8 cellular contexts compared by ENCODE assay signal in genomic region chr14:73457050-73457934, GRCh38. TPM values are rescaled to one million over a fixed set of nuclear protein-coding genes. Genes with fewer than 3 reads are reported as not detected.
A peak's percentile ranks its signal among the peaks of the same experiment; 100 is the strongest.
DNase-seq lines count a peak whose midpoint lies in the region; ATAC-seq, FAIRE-seq and TF ChIP-seq lines count a peak whose summit lies in the region.

No MANE protein-coding gene starts in this region.

- peaks cover 8% of the 10 kb centered on the region for H3K36me3 Mint-ChIP-seq in brain

- peak overlapping the region; percentile 81 to 89 for H3K27ac ChIP-seq in small intestine (ENCODE audit: low read depth in 1 of 2, low read length in 1 of 2)

- peak overlapping the region; percentile 91 to 98 (median 98) for H3K27ac Mint-ChIP-seq in brain

- no peaks in the 10 kb centered on the region for H3K27me3 ChIP-seq in small intestine (ENCODE audit: control insufficient read depth in 2 of 2, insufficient read depth in 2 of 2, low read length in 2 of 2)

- peaks cover 83% of the 10 kb centered on the region for H3K4me1 Mint-ChIP-seq in brain

- peaks cover 17% of the 10 kb centered on the region for H3K27me3 Mint-ChIP-seq in brain

- WGBS in small intestine, 3 donors: 1% methylated on average over 23 to 25 of the region's 25 CpGs

- H3K4me1 ChIP-seq in small intestine (ENCODE audit: control insufficient read depth in 2 of 2, insufficient read depth in 1 of 2, low read depth in 1 of 2, low read length in 1 of 2): peaks cover 4 to 17% of the 10 kb centered on the region in 2 donors

- ATAC-seq in GM18867 (IDR thresholded peaks at IDR 0.05; ENCODE audit: unreplicated experiment): no peak

- H3K9me3 Mint-ChIP-seq in brain: peaks cover 0 to 3% (median 0%) of the 10 kb centered on the region in 5 experiments

- H3K4me3 Mint-ChIP-seq in brain: peak overlapping the region; percentile 88 to 98 (median 96)

- TF ChIP-seq CTCF in brain (conservative IDR thresholded peaks at IDR 0.05): no peak

- no peaks in the 10 kb centered on the region for H3K9me3 ChIP-seq in small intestine (ENCODE audit: control insufficient read depth, low read depth)

- peak overlapping the region; percentile 96 to 98 for H3K4me3 ChIP-seq in small intestine (ENCODE audit: low read depth in 1 of 2, low read length in 2 of 2)

- FAIRE-seq in small intestine (lab: Jason Lieb, UNC): no peak

- no peaks in the 10 kb centered on the region for H3K36me3 ChIP-seq in small intestine (ENCODE audit: control insufficient read depth in 2 of 2, insufficient read depth in 2 of 2, low read length in 2 of 2)

- peak; percentile 5 for DNase-seq in activated gamma-delta T cell treated with Interleukin-2 at 50 U/mL for 16 hours
- no peak for DNase-seq in activated gamma-delta T cell (lab: John Stamatoyannopoulos, UW)
- peak; percentile 42 for DNase-seq in RPMI7951 (ENCODE audit: low read depth)
- peak; percentile 33 for DNase-seq in iPS-NIHi7 (ENCODE audit: extremely low spot score)
- peak; percentile 55 for DNase-seq in small intestine
- no peak for DNase-seq in NCI-H2196 treated with DMSO at 0.1 percent for 48 hours (lab: John Stamatoyannopoulos, UW; ENCODE audit: unreplicated experiment)

RNA-seq across cellular contexts. Expression of gene NUMB, which starts 1.1 kb away (rescaled TPM):
- 17.1 and 17.8 TPM in 2 replicates for total RNA-seq in RPMI7951 (2014; rRNA removed; shearing (Covaris generic))
- 16.8 TPM for polyA plus RNA-seq in brain (ENCODE audit: insufficient read depth, low read depth, low replicate concordance)
- 10 to 100 TPM; 38.5 to 69.6 (median 41.3) TPM for polyA plus RNA-seq in small intestine

RNA-seq across cellular contexts. Expression of gene RIOX1, which starts 33.4 kb away (rescaled TPM):
- total RNA-seq in RPMI7951 (2014; rRNA removed; shearing (Covaris generic)): 7.7 and 9.3 TPM in 2 replicates
- 8.4 TPM for polyA plus RNA-seq in brain (ENCODE audit: insufficient read depth, low read depth, low replicate concordance)
- polyA plus RNA-seq in small intestine: 1 to 10 TPM; 5.4 to 7.4 (median 6.2) TPM

Comparison
In these comparisons a context has a peak if more than half of its experiments do, and no peak if none do; other contexts are left out.
1. DNase-seq: peak in activated gamma-delta T cell treated with Interleukin-2 at 50 U/mL for 16 hours (single experiment), RPMI7951 (single experiment), iPS-NIHi7 (single experiment) and small intestine (single experiment); none in activated gamma-delta T cell (single experiment) and NCI-H2196 treated with DMSO at 0.1 percent for 48 hours (single experiment).